8 cellular contexts compared by ENCODE assay signal in genomic region chr10:13528138-13528874, GRCh38. TPM values are rescaled to one million over a fixed set of nuclear protein-coding genes. Genes with fewer than 3 reads are reported as not detected.
A peak's percentile ranks its signal among the peaks of the same experiment; 100 is the strongest.
DNase-seq lines count a peak whose midpoint lies in the region; ATAC-seq, FAIRE-seq and TF ChIP-seq lines count a peak whose summit lies in the region.

No MANE protein-coding gene starts in this region.

- TF ChIP-seq RAD21 in GM12878 (IDR thresholded peaks at IDR 0.05; ENCODE audit: insufficient read depth, low read depth, low read length): no peak

- SMC1A ChIA-PET in GM12878 (lab: Charles Lee; ENCODE audit: uncharacterized antibody, unreplicated experiment): no interaction called here

- H3K27me3 ChIP-seq in GM12878 (replicated peaks in 1 of 2; ENCODE audit: control insufficient read depth in 2 of 2, insufficient read depth in 2 of 2, low read length in 1 of 2): peaks cover 11 to 14% of the 10 kb centered on the region in 2 experiments

- POLR2A ChIA-PET in GM12878 (lab: Charles Lee): no interaction called here

- TF ChIP-seq POLR2A in H54 (IDR thresholded peaks at IDR 0.05; ENCODE audit: low read depth, low read length) (no peak), GM12878 (IDR thresholded peaks at IDR 0.05; ENCODE audit: low read depth, low read length) (no peak)

- H3K4me1 ChIP-seq in GM12878 (ENCODE audit: control insufficient read depth, insufficient read depth, low read length): no peaks in the 10 kb centered on the region

- DNase-seq in ACHN: peak; percentile 13
- DNase-seq in H54 (ENCODE audit: insufficient read length, low spot score): peak; percentile 24
- no peak for DNase-seq in GM12878 (ENCODE audit: low read depth, low spot score)
- DNase-seq in islet precursor cell: peak; percentile 62
- DNase-seq in OCI-M1 (lab: John Stamatoyannopoulos, UW): no peak
- no peak for DNase-seq in COR-L47 (lab: John Stamatoyannopoulos, UW)
- DNase-seq in NCI-H1048 (lab: John Stamatoyannopoulos, UW): no peak

- no peak for TF ChIP-seq CTCF in GM12878 (IDR thresholded peaks at IDR 0.05 in 2 of 3, conservative IDR thresholded peaks at IDR 0.05 in 1 of 3; ENCODE audit: control insufficient read depth in 2 of 3, extremely low read depth in 1 of 3, insufficient read depth in 1 of 3, low read depth in 3 of 3, low read length in 3 of 3)

- no peaks in the 10 kb centered on the region for H3K79me2 ChIP-seq in GM12878 (ENCODE audit: control insufficient read depth, insufficient read depth, low read length)

- WGBS in GM12878 (ENCODE audit: insufficient coverage, insufficient replicate concordance, low lambda C conversion rate, missing lambda C conversion rate): 2% methylated on average over 23 of the region's 103 CpGs

- no peak for FAIRE-seq in H54 (lab: Jason Lieb, UNC)
- no peak for FAIRE-seq in GM12878 (lab: Jason Lieb, UNC)

- intact Hi-C loops in GM12878 (cut with micrococcal nuclease; ENCODE audit: unreplicated experiment): no loop called here

- H2AFZ ChIP-seq in GM12878 (ENCODE audit: control insufficient read depth, low read depth, low read length): no peak overlapping the region

- no TSS peak for BruUV-seq in GM12878 (replicated peaks; lab: Mats Ljungman, UMichigan)

- peaks cover 10% of the 10 kb centered on the region for H3K4me1 Mint-ChIP-seq in stimulated activated naive CD8-positive, alpha-beta T cell treated with anti-CD3 and anti-CD28 coated beads, Interleukin-15, Interleukin-2, amounts not matched to agents 100 ng/mL and 50 ng/mL, for 24 hours (ENCODE audit: low read depth)

- RAD21 ChIA-PET in GM12878 (lab: Charles Lee; ENCODE audit: unreplicated experiment): no interaction called here

- H3K9ac ChIP-seq in GM12878 (ENCODE audit: control insufficient read depth, insufficient read depth, low read length): no peak overlapping the region

- peaks cover 67% of the 10 kb centered on the region for H3K27me3 Mint-ChIP-seq in stimulated activated naive CD8-positive, alpha-beta T cell treated with anti-CD3 and anti-CD28 coated beads, Interleukin-15, Interleukin-2, amounts not matched to agents 100 ng/mL and 50 ng/mL, for 24 hours

- H3K9me3 Mint-ChIP-seq in stimulated activated naive CD8-positive, alpha-beta T cell treated with anti-CD3 and anti-CD28 coated beads, Interleukin-15, Interleukin-2, amounts not matched to agents 100 ng/mL and 50 ng/mL, for 24 hours: no peaks in the 10 kb centered on the region

- TF ChIP-seq EP300 in GM12878 (IDR thresholded peaks at IDR 0.05; ENCODE audit: borderline replicate concordance in 1 of 2, control insufficient read depth in 1 of 2, low read depth in 2 of 2, low read length in 2 of 2): no peak

- H3K4me3 Mint-ChIP-seq in stimulated activated naive CD8-positive, alpha-beta T cell treated with anti-CD3 and anti-CD28 coated beads, Interleukin-15, Interleukin-2, amounts not matched to agents 100 ng/mL and 50 ng/mL, for 24 hours: peak overlapping the region; percentile 65

- no peak overlapping the region; the same call in 1 of the 2 replicates for H3K4me2 ChIP-seq in GM12878 (ENCODE audit: control insufficient read depth, insufficient read depth)

- H3K36me3 ChIP-seq in GM12878 (ENCODE audit: control insufficient read depth in 2 of 2, insufficient read depth in 2 of 2, low read length in 1 of 2): no peaks in the 10 kb centered on the region

- no peak for ATAC-seq in GM12878

- no peaks in the 10 kb centered on the region for H4K20me1 ChIP-seq in GM12878 (ENCODE audit: control insufficient read depth, insufficient read depth)

- no peaks in the 10 kb centered on the region for H3K9me3 ChIP-seq in GM12878 (replicated peaks; ENCODE audit: control insufficient read depth, insufficient read depth, low read length)

- in situ Hi-C loops in ACHN (cut with HindIII; ENCODE audit: low pct_ligation_motif_present, low pct_unique_long_range_greater_than_20kb, low sequenced_read_pairs) (no loop called here), GM12878 (cut with MboI) (no loop called here)

- CTCF ChIA-PET in GM12878 (lab: Yijun Ruan, JAX): interaction anchor here (0.7 to 1.6 kb wide), 2 partner anchors 9 to 156 kb away, joined by 4 to 5 read pairs; no protein-coding TSS in a partner anchor

- H3K4me3 ChIP-seq in GM12878: no peak overlapping the region

- H3K27ac Mint-ChIP-seq in stimulated activated naive CD8-positive, alpha-beta T cell treated with anti-CD3 and anti-CD28 coated beads, Interleukin-15, Interleukin-2, amounts not matched to agents 100 ng/mL and 50 ng/mL, for 24 hours: no peak overlapping the region

- H3K36me3 Mint-ChIP-seq in stimulated activated naive CD8-positive, alpha-beta T cell treated with anti-CD3 and anti-CD28 coated beads, Interleukin-15, Interleukin-2, amounts not matched to agents 100 ng/mL and 50 ng/mL, for 24 hours (ENCODE audit: low read depth): no peaks in the 10 kb centered on the region

- H3K27ac ChIP-seq in GM12878 (ENCODE audit: control insufficient read depth, insufficient read depth): no peak overlapping the region

TF ChIP-seq in GM12878, 131 proteins besides CTCF, POLR2A, EP300 and RAD21:
- peak; percentile 90 for TF ChIP-seq SUZ12 (IDR thresholded peaks at IDR 0.05; ENCODE audit: unreplicated experiment)
- TF ChIP-seq DPF2 (IDR thresholded peaks at IDR 0.05): no peak

RNA-seq across cellular contexts. Expression of gene BEND7, which starts 0.5 kb away (rescaled TPM):
- total RNA-seq in GM12878 (2013; cell fraction: nucleolus; rRNA removed): not detected in 2 replicates
- total RNA-seq in GM12878 (2014; rRNA removed) (not detected in 2 replicates), GM12878 (2014; rRNA removed; fragmentation: Illumina TruSeq; extraction: Trizol) (not detected in 2 replicates), GM12878 (2021) (0.13 TPM in 1 of 2 replicates, not detected in the other)
- polyA plus RNA-seq in GM12878 (2011; ENCODE audit: low read depth): not detected
- polyA plus RNA-seq in GM12878 (2011; rRNA removed) (not detected in 2 replicates), GM12878 (2014; fragmentation: Illumina TruSeq; extraction: Trizol) (not detected in 2 replicates), GM12878 (2014; fragmentation: Nextera tagmentation; extraction: Ambion mirVana) (not detected), GM12878 (2014; rRNA removed) (not detected in 2 replicates), GM12878 (2016; fragmentation: Nextera tagmentation; extraction: Ambion mirVana) (not detected)
- polyA plus RNA-seq in GM12878 (2011; cell fraction: cytosol; rRNA removed): not detected in 2 replicates
- not detected in 2 replicates for polyA plus RNA-seq in GM12878 (2011; cell fraction: nucleus; rRNA removed)
- 0.21 TPM in 1 of 2 replicates, not detected in the other for polyA plus RNA-seq in GM12878 (2012)
- not detected in 2 replicates for polyA minus RNA-seq in GM12878 (2011; rRNA and poly(A)+ RNA removed)
- polyA minus RNA-seq in GM12878 (2011; cell fraction: cytosol; rRNA and poly(A)+ RNA removed): not detected in 2 replicates
- polyA minus RNA-seq in GM12878 (2011; cell fraction: nucleus; rRNA and poly(A)+ RNA removed): not detected in 2 replicates

RNA-seq across cellular contexts. Expression of gene PRPF18, which starts 58.5 kb away (rescaled TPM):
- 59.9 and 63.3 TPM in 2 replicates for total RNA-seq in GM12878 (2013; cell fraction: nucleolus; rRNA removed)
- total RNA-seq in GM12878 (2014; rRNA removed): 16.5 and 22.2 TPM in 2 replicates
- total RNA-seq in GM12878 (2014; rRNA removed; fragmentation: Illumina TruSeq; extraction: Trizol): 35.3 and 36.2 TPM in 2 replicates
- total RNA-seq in GM12878 (2021): 15.6 and 16.0 TPM in 2 replicates
- 13.1 TPM for polyA plus RNA-seq in GM12878 (2011; ENCODE audit: low read depth)
- polyA plus RNA-seq in GM12878 (2011; rRNA removed): 22.1 and 39.7 TPM in 2 replicates
- 7.6 and 7.7 TPM in 2 replicates for polyA plus RNA-seq in GM12878 (2011; cell fraction: cytosol; rRNA removed)
- polyA plus RNA-seq in GM12878 (2011; cell fraction: nucleus; rRNA removed): 8.4 and 14.6 TPM in 2 replicates
- polyA plus RNA-seq in GM12878 (2012): 15.8 and 16.7 TPM in 2 replicates
- polyA plus RNA-seq in GM12878 (2014; fragmentation: Illumina TruSeq; extraction: Trizol): 35.4 and 43.0 TPM in 2 replicates
- 10 to 100 TPM; 28.6 to 35.8 TPM for polyA plus RNA-seq in GM12878 (2014; fragmentation: Nextera tagmentation; extraction: Ambion mirVana)
- polyA plus RNA-seq in GM12878 (2014; rRNA removed): 15.3 and 19.3 TPM in 2 replicates
- 10 to 100 TPM; 28.9 to 30.7 TPM for polyA plus RNA-seq in GM12878 (2016; fragmentation: Nextera tagmentation; extraction: Ambion mirVana)
- 5.8 and 8.1 TPM in 2 replicates for polyA minus RNA-seq in GM12878 (2011; rRNA and poly(A)+ RNA removed)
- polyA minus RNA-seq in GM12878 (2011; cell fraction: cytosol; rRNA and poly(A)+ RNA removed): 3.8 and 5.7 TPM in 2 replicates
- polyA minus RNA-seq in GM12878 (2011; cell fraction: nucleus; rRNA and poly(A)+ RNA removed): 7.5 and 15.1 TPM in 2 replicates

Comparison
In these comparisons a context has a peak if more than half of its experiments do, and no peak if none do; other contexts are left out.
1. DNase-seq: peak in ACHN (single experiment), H54 (single experiment) and islet precursor cell (single experiment); none in GM12878 (single experiment), OCI-M1 (single experiment), COR-L47 (single experiment) and NCI-H1048 (single experiment).